16 cellular contexts compared by ENCODE assay signal in genomic region chr5:76325326-76325725, GRCh38.
DNase-seq lines count a peak whose midpoint lies in the region; ATAC-seq lines count a peak whose summit lies in the region.
"Had no signal": no experiment of that assay in that cellular context is flagged by ENCODE, and none has a peak within 500 bp of the region (broad histone marks: within the 10 kb centered on the region; RNA-seq: fewer than 3 reads in every experiment).

No MANE protein-coding gene starts in this region.

- H3K27ac Mint-ChIP-seq in activated naive CD4-positive, alpha-beta T cell treated with anti-CD3 and anti-CD28 coated beads for 36 hours = peak overlapping the region; percentile 26
- H3K27ac Mint-ChIP-seq in T-helper 17 cell = peak overlapping the region; percentile 94
- peak overlapping the region; percentile 92 to 98 (median 98) for H3K27ac Mint-ChIP-seq in immature natural killer cell
- H3K27ac Mint-ChIP-seq in stimulated activated effector memory CD8-positive, alpha-beta T cell treated with anti-CD3 and anti-CD28 coated beads, Interleukin-12 subunit alpha, Interleukin-12 subunit beta, amount 100 ng/mL, for 72 hours = peak overlapping the region; percentile 92
- H3K27ac Mint-ChIP-seq: memory B cell had no signal

- H3K4me1 Mint-ChIP-seq in activated naive CD4-positive, alpha-beta T cell treated with anti-CD3 and anti-CD28 coated beads for 36 hours (ENCODE audit: low read depth) = peaks cover 37% of the 10 kb centered on the region
- peaks cover 44% of the 10 kb centered on the region for H3K4me1 Mint-ChIP-seq in T-helper 17 cell
- peaks cover 77 to 84% of the 10 kb centered on the region in 2 donors for H3K4me1 Mint-ChIP-seq in immature natural killer cell
- peaks cover 60% of the 10 kb centered on the region for H3K4me1 Mint-ChIP-seq in stimulated activated effector memory CD8-positive, alpha-beta T cell treated with anti-CD3 and anti-CD28 coated beads, Interleukin-12 subunit alpha, Interleukin-12 subunit beta, amount 100 ng/mL, for 72 hours
- H3K4me1 Mint-ChIP-seq: memory B cell had no signal

- DNase-seq in activated naive CD4-positive, alpha-beta T cell treated with anti-CD3 and anti-CD28 coated beads for 36 hours = no peak
- no peak for DNase-seq in activated naive CD4-positive, alpha-beta T cell (lab: John Stamatoyannopoulos, UW)
- DNase-seq in T-helper 17 cell (no peak), immature natural killer cell (no peak), DMS 273 (lab: John Stamatoyannopoulos, UW; ENCODE audit: unreplicated experiment) (no peak)
- DNase-seq in stimulated activated effector memory CD8-positive, alpha-beta T cell treated with anti-CD3 and anti-CD28 coated beads, Interleukin-12 subunit alpha, Interleukin-12 subunit beta, amount 100 ng/mL, for 72 hours (ENCODE audit: low spot score in 2 of 2) = no peak
- DNase-seq in activated effector memory CD4-positive, alpha-beta T cell treated with Interleukin-2 at 50 U/mL for 16 hours = no peak
- DNase-seq: esophagus squamous epithelium, hippocampal formation, NCI-H1417 treated with DMSO at 0.1 percent for 48 hours, NCI-H446, SW 1271, uterus had no signal

- CTCF ChIA-PET in activated naive CD4-positive, alpha-beta T cell treated with anti-CD3 and anti-CD28 coated beads for 36 hours (lab: Charles Lee) = interaction anchor here (0.6 to 1.5 kb wide), 2 partner anchors 15 to 16 kb away, joined by 3 read pairs; no protein-coding TSS in a partner anchor

- H3K9me3 Mint-ChIP-seq in activated naive CD4-positive, alpha-beta T cell treated with anti-CD3 and anti-CD28 coated beads for 36 hours = peaks cover 12% of the 10 kb centered on the region
- H3K9me3 Mint-ChIP-seq in immature natural killer cell = peaks cover 0 to 13% (median 0%) of the 10 kb centered on the region in 6 donors
- H3K9me3 Mint-ChIP-seq in stimulated activated effector memory CD8-positive, alpha-beta T cell treated with anti-CD3 and anti-CD28 coated beads, Interleukin-12 subunit alpha, Interleukin-12 subunit beta, amount 100 ng/mL, for 72 hours = no peaks in the 10 kb centered on the region

- intact Hi-C loops in activated naive CD4-positive, alpha-beta T cell treated with anti-CD3 and anti-CD28 coated beads for 36 hours (cut with micrococcal nuclease) = no loop called here

- H3K9me3 ChIP-seq in T-helper 17 cell (ENCODE audit: control insufficient read depth, low read length, poor library complexity, severe bottlenecking) = no peaks in the 10 kb centered on the region
- H3K9me3 ChIP-seq: prostate gland, uterus had no signal

- H3K27me3 Mint-ChIP-seq in activated naive CD4-positive, alpha-beta T cell treated with anti-CD3 and anti-CD28 coated beads for 36 hours (ENCODE audit: low read depth) = no peaks in the 10 kb centered on the region
- H3K27me3 Mint-ChIP-seq in T-helper 17 cell = no peaks in the 10 kb centered on the region
- H3K27me3 Mint-ChIP-seq in immature natural killer cell (ENCODE audit: low read depth in 3 of 3) = peaks cover 0 to 3% (median 1%) of the 10 kb centered on the region in 3 donors

- no peak overlapping the region for H3K4me3 Mint-ChIP-seq in activated naive CD4-positive, alpha-beta T cell treated with anti-CD3 and anti-CD28 coated beads for 36 hours
- H3K4me3 Mint-ChIP-seq in T-helper 17 cell (peak overlapping the region; percentile 75), immature natural killer cell (peak overlapping the region; percentile 70 to 90 (median 84))
- H3K4me3 Mint-ChIP-seq in stimulated activated effector memory CD8-positive, alpha-beta T cell treated with anti-CD3 and anti-CD28 coated beads, Interleukin-12 subunit alpha, Interleukin-12 subunit beta, amount 100 ng/mL, for 72 hours = peak overlapping the region; percentile 59
- H3K4me3 Mint-ChIP-seq: memory B cell had no signal

- peak; percentile 9 for ATAC-seq in T-helper 17 cell
- no peak for ATAC-seq in stimulated activated effector memory CD8-positive, alpha-beta T cell treated with anti-CD3 and anti-CD28 coated beads, Interleukin-12 subunit alpha, Interleukin-12 subunit beta, amount 100 ng/mL, for 72 hours
- ATAC-seq in GM18868 (IDR thresholded peaks at IDR 0.05; ENCODE audit: unreplicated experiment) = no peak

- H3K36me3 Mint-ChIP-seq in activated naive CD4-positive, alpha-beta T cell treated with anti-CD3 and anti-CD28 coated beads for 36 hours (ENCODE audit: low read depth) = no peaks in the 10 kb centered on the region
- H3K36me3 Mint-ChIP-seq in T-helper 17 cell (ENCODE audit: low read depth) (no peaks in the 10 kb centered on the region), immature natural killer cell (peaks cover 0 to 11% (median 7%) of the 10 kb centered on the region in 3 donors)
- no peaks in the 10 kb centered on the region for H3K36me3 Mint-ChIP-seq in stimulated activated effector memory CD8-positive, alpha-beta T cell treated with anti-CD3 and anti-CD28 coated beads, Interleukin-12 subunit alpha, Interleukin-12 subunit beta, amount 100 ng/mL, for 72 hours
- H3K36me3 Mint-ChIP-seq: memory B cell had no signal

Comparison
In these comparisons a context has a peak if more than half of its experiments do, and no peak if none do; other contexts are left out.
1. H3K27ac Mint-ChIP-seq: peak in every context shown above with its lines; median percentile 98 in immature natural killer cell; 94 in T-helper 17 cell; 92 in stimulated activated effector memory CD8-positive, alpha-beta T cell treated with anti-CD3 and anti-CD28 coated beads, Interleukin-12 subunit alpha, Interleukin-12 subunit beta, amount 100 ng/mL, for 72 hours; 26 in activated naive CD4-positive, alpha-beta T cell treated with anti-CD3 and anti-CD28 coated beads for 36 hours.